In the genomic region with DNA sequence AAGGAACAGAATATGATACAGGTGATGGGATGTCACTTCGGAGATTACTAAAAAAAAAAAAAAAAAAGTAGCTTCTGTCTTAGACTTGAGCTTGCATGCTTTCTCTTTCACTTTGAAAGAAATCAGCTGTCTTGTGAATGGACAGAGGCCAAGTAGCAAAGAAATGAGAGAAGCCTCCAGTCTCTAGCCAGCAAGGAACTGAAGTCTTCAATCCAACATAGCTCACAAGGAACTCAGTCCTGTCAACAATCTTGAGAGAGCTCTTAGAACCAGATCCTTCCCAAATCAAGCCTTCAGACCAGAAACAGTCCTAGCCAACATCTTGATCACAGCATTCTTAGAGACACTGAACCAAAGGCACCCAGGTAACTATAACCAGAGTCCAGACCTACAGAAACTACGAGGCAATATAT, we compare ENCODE assay signal across 8 cellular contexts. TPM values are rescaled to one million over a fixed set of nuclear protein-coding genes. Genes with fewer than 3 reads are reported as not detected.
A peak's percentile ranks its signal among the peaks of the same experiment; 100 is the strongest.
DNase-seq lines count a peak whose midpoint lies in the region; ATAC-seq, FAIRE-seq and TF ChIP-seq lines count a peak whose summit lies in the region.

No MANE protein-coding gene starts in this region.

- H3K27ac ChIP-seq in keratinocyte (ENCODE audit: control insufficient read depth, insufficient read depth, low read length) (no peak overlapping the region), testis (no peak overlapping the region), PC-9 (no peak overlapping the region)

- intact Hi-C loops in testis (cut with DNase I; ENCODE audit: low total_unique reads) (loop anchor here (10.0 kb wide), 1 partner anchor 146 kb away; no protein-coding TSS in a partner anchor), PC-9 (cut with micrococcal nuclease; ENCODE audit: unreplicated experiment) (loop anchor here (10.0 kb wide), 1 partner anchor 216 kb away; a partner anchor contains a TSS)

- H4K20me1 ChIP-seq in keratinocyte (ENCODE audit: control insufficient read depth, extremely low read depth, insufficient read depth, low read length) (peaks cover 6% of the 10 kb centered on the region), PC-9 (ENCODE audit: insufficient read depth) (peaks cover 47% of the 10 kb centered on the region)

- H3K36me3 Mint-ChIP-seq in activated T-cell treated with anti-CD3 and anti-CD28 coated beads, Interleukin-2, amount 50 U/mL, for 72 hours (ENCODE audit: insufficient read depth in 2 of 2), result peaks cover 12 to 30% of the 10 kb centered on the region in 2 donors
- peaks cover 18 to 31% of the 10 kb centered on the region in 2 donors for H3K36me3 Mint-ChIP-seq in activated naive CD4-positive, alpha-beta T cell treated with anti-CD3 and anti-CD28 coated beads, Interleukin-2, amount 50 U/mL, for 72 hours

- no peaks in the 10 kb centered on the region for H3F3A ChIP-seq in PC-9 (ENCODE audit: insufficient read depth, low read depth)

- peaks cover 11% of the 10 kb centered on the region for H3K4me1 ChIP-seq in keratinocyte (ENCODE audit: control insufficient read depth, extremely low read depth, insufficient read depth, low read length)
- H3K4me1 ChIP-seq in testis, result peaks cover 30% of the 10 kb centered on the region
- peaks cover 18% of the 10 kb centered on the region; the same call in 1 of the 2 replicates for H3K4me1 ChIP-seq in PC-9 (replicated peaks; ENCODE audit: insufficient read depth)

- no peaks in the 10 kb centered on the region for H3K9me3 Mint-ChIP-seq in activated T-cell treated with anti-CD3 and anti-CD28 coated beads, Interleukin-2, amount 50 U/mL, for 72 hours
- H3K9me3 Mint-ChIP-seq in activated naive CD4-positive, alpha-beta T cell treated with anti-CD3 and anti-CD28 coated beads, Interleukin-2, amount 50 U/mL, for 72 hours, result peaks cover 0 to 1% of the 10 kb centered on the region in 2 donors

- H3K9me3 ChIP-seq in keratinocyte (ENCODE audit: control insufficient read depth, low read depth, low read length) (no peaks in the 10 kb centered on the region), testis (no peaks in the 10 kb centered on the region), PC-9 (ENCODE audit: insufficient read depth, low read depth) (no peaks in the 10 kb centered on the region)

- H3K4me3 Mint-ChIP-seq in activated T-cell treated with anti-CD3 and anti-CD28 coated beads, Interleukin-2, amount 50 U/mL, for 72 hours, result peak overlapping the region; percentile 73 to 99

- H3K9me2 ChIP-seq in PC-9 (ENCODE audit: insufficient read depth), result no peaks in the 10 kb centered on the region; the same call in 1 of the 2 replicates

- DNase-seq in activated T-cell treated with anti-CD3 and anti-CD28 coated beads, Interleukin-2, amount 50 U/mL, for 72 hours, result no peak
- DNase-seq in activated T-cell treated with anti-CD3 and anti-CD28 coated beads for 4 hours (no peak), keratinocyte (ENCODE audit: low read depth, low spot score) (no peak), testis (peak; percentile 29), PC-9 (no peak)
- no peak for DNase-seq in activated naive CD4-positive, alpha-beta T cell treated with anti-CD3 and anti-CD28 coated beads, Interleukin-2, amount 50 U/mL, for 72 hours (ENCODE audit: low spot score in 2 of 2)
- no peak for DNase-seq in activated CD4-positive, alpha-beta T cell treated with anti-CD3 and anti-CD28 coated beads for 1 hour

- H3K4me2 ChIP-seq in keratinocyte (ENCODE audit: control insufficient read depth, extremely low read depth, insufficient read depth, low read depth, low read length), result peak overlapping the region; percentile 41
- no peak overlapping the region for H3K4me2 ChIP-seq in PC-9

- no peak overlapping the region for H2AFZ ChIP-seq in keratinocyte (ENCODE audit: control insufficient read depth, low read length)
- H2AFZ ChIP-seq in PC-9, result no peak overlapping the region

- CTCF ChIA-PET in PC-9 (lab: Charles Lee), result interaction anchor here (0.6 kb wide), 1 partner anchor 124 kb away, joined by 4 read pairs; no protein-coding TSS in a partner anchor

- BruUV-seq in PC-9 (replicated peaks; lab: Mats Ljungman, UMichigan), result no TSS peak

- H3K9me1 ChIP-seq in keratinocyte (ENCODE audit: control insufficient read depth, extremely low read depth, insufficient read depth, low read length), result no peaks in the 10 kb centered on the region

- H3K79me2 ChIP-seq in keratinocyte (ENCODE audit: control insufficient read depth, insufficient read depth, low read length) (peaks cover 84% of the 10 kb centered on the region), PC-9 (ENCODE audit: low read depth) (peaks cover 87% of the 10 kb centered on the region)

- H3K27me3 ChIP-seq in keratinocyte (ENCODE audit: control insufficient read depth, extremely low read depth, insufficient read depth, low read length) (no peaks in the 10 kb centered on the region), testis (no peaks in the 10 kb centered on the region), PC-9 (ENCODE audit: insufficient read depth, low read depth) (no peaks in the 10 kb centered on the region)

- POLR2A ChIA-PET in PC-9 (lab: Charles Lee; ENCODE audit: unreplicated experiment), result no interaction called here

- H3K27ac Mint-ChIP-seq in activated T-cell treated with anti-CD3 and anti-CD28 coated beads, Interleukin-2, amount 50 U/mL, for 72 hours, result peak overlapping the region; percentile 99
- peak overlapping the region; percentile 89 to 92 for H3K27ac Mint-ChIP-seq in activated naive CD4-positive, alpha-beta T cell treated with anti-CD3 and anti-CD28 coated beads, Interleukin-2, amount 50 U/mL, for 72 hours

- peak; percentile 39 for FAIRE-seq in keratinocyte (lab: Jason Lieb, UNC)

- no peak overlapping the region for H3K4me3 ChIP-seq in keratinocyte (ENCODE audit: control insufficient read depth in 2 of 3, extremely low read depth in 1 of 3, insufficient read depth in 2 of 3, low read depth in 1 of 3, low read length in 3 of 3)
- H3K4me3 ChIP-seq in testis, result no peak overlapping the region
- H3K4me3 ChIP-seq in PC-9, result no peak overlapping the region

- 47 to 49% methylated on average over 2 of the region's 2 CpGs for WGBS in testis, 2 donors

- TF ChIP-seq CTCF in keratinocyte (optimal IDR thresholded peaks at IDR 0.05 in 1 of 3, IDR thresholded peaks at IDR 0.05 in 1 of 3, conservative IDR thresholded peaks at IDR 0.05 in 1 of 3; ENCODE audit: extremely low read depth in 1 of 3, insufficient read depth in 2 of 3, low read length in 3 of 3) (no peak), testis (IDR thresholded peaks at IDR 0.05) (no peak), PC-9 (conservative IDR thresholded peaks at IDR 0.05) (no peak)

- peaks cover 88% of the 10 kb centered on the region for H3K4me1 Mint-ChIP-seq in activated T-cell treated with anti-CD3 and anti-CD28 coated beads, Interleukin-2, amount 50 U/mL, for 72 hours (ENCODE audit: low read depth)

- no peak for TF ChIP-seq POLR2A in testis (IDR thresholded peaks at IDR 0.05)

- H3K9ac ChIP-seq in keratinocyte (ENCODE audit: control insufficient read depth, extremely low read depth, insufficient read depth, low read length), result no peak overlapping the region

- H3K27me3 Mint-ChIP-seq in activated T-cell treated with anti-CD3 and anti-CD28 coated beads, Interleukin-2, amount 50 U/mL, for 72 hours (ENCODE audit: low read depth), result no peaks in the 10 kb centered on the region

- ATAC-seq in activated T-cell treated with anti-CD3 and anti-CD28 coated beads, Interleukin-2, amount 50 U/mL, for 72 hours (replicated peaks in 1 of 2), result peak; percentile 62 to 66
- peak; percentile 63 for ATAC-seq in HG03045 (IDR thresholded peaks at IDR 0.05; ENCODE audit: unreplicated experiment)
- peak; percentile 45 to 48 for ATAC-seq in activated naive CD4-positive, alpha-beta T cell treated with anti-CD3 and anti-CD28 coated beads, Interleukin-2, amount 50 U/mL, for 72 hours

- dilution Hi-C loops in keratinocyte (cut with MboI; ENCODE audit: extremely low pct_ligation_motif_present, low sequenced_read_pairs), result no loop called here

- H3K36me3 ChIP-seq in keratinocyte (ENCODE audit: control insufficient read depth in 2 of 2, extremely low read depth in 1 of 2, insufficient read depth in 2 of 2, low read length in 2 of 2) (peaks cover 3 to 9% of the 10 kb centered on the region in 2 experiments), testis (ENCODE audit: low read depth, missing control alignments) (no peaks in the 10 kb centered on the region), PC-9 (ENCODE audit: low read depth) (peaks cover 37% of the 10 kb centered on the region)

RNA-seq across cellular contexts. Expression of a gene that starts 7.7 kb away (rescaled TPM):
- 100 to 1,000 TPM; 136 to 151 TPM for total RNA-seq in activated T-cell treated with anti-CD3 and anti-CD28 coated beads, Interleukin-2, amount 50 U/mL, for 72 hours
- 100 to 1,000 TPM in 1 of 2 donors, 10 to 100 TPM in 1; 82.1 to 107 TPM for total RNA-seq in activated naive CD4-positive, alpha-beta T cell treated with anti-CD3 and anti-CD28 coated beads, Interleukin-2, amount 50 U/mL, for 72 hours
- 27.6 to 75.4 TPM (median 46.1 TPM) in 3 replicates for polyA plus RNA-seq in keratinocyte
- polyA plus RNA-seq in keratinocyte (2011; ENCODE audit: low read depth), result 151 TPM
- 29.2 and 42.1 TPM in 2 replicates for polyA plus RNA-seq in keratinocyte (2011; cell fraction: cytosol; rRNA removed)
- 119 and 183 TPM in 2 replicates for polyA plus RNA-seq in keratinocyte (2011; cell fraction: nucleus; rRNA removed)
- 31.4 and 82.9 TPM in 2 replicates for polyA plus RNA-seq in keratinocyte (2012; ENCODE audit: low replicate concordance)
- polyA minus RNA-seq in keratinocyte, result 11.0 to 66.8 TPM (median 23.1 TPM) in 3 replicates
- 9.6 TPM for polyA minus RNA-seq in keratinocyte (2011; cell fraction: cytosol; rRNA and poly(A)+ RNA removed)
- 36.9 and 84.9 TPM in 2 replicates for polyA minus RNA-seq in keratinocyte (2011; cell fraction: nucleus; rRNA and poly(A)+ RNA removed)
- 100 to 1,000 TPM; 187 to 197 TPM for total RNA-seq in testis
- 56.4 TPM for polyA plus RNA-seq in testis (ENCODE audit: insufficient read depth, low read depth, low replicate concordance)
- 63.0 and 81.3 TPM in 2 replicates for total RNA-seq in PC-9 (2021)

RNA-seq across cellular contexts. Expression of a gene that starts 55.4 kb away (rescaled TPM):
- 10 to 100 TPM; 52.9 to 53.1 TPM for total RNA-seq in activated T-cell treated with anti-CD3 and anti-CD28 coated beads, Interleukin-2, amount 50 U/mL, for 72 hours
- 10 to 100 TPM; 53.1 to 62.9 TPM for total RNA-seq in activated naive CD4-positive, alpha-beta T cell treated with anti-CD3 and anti-CD28 coated beads, Interleukin-2, amount 50 U/mL, for 72 hours
- polyA plus RNA-seq in keratinocyte (3.7 to 6.9 TPM (median 5.8 TPM) in 3 replicates), testis (ENCODE audit: insufficient read depth, low read depth, low replicate concordance) (19.0 TPM)
- polyA plus RNA-seq in keratinocyte (2011; ENCODE audit: low read depth), result 24.2 TPM
- 2.7 and 6.1 TPM in 2 replicates for polyA plus RNA-seq in keratinocyte (2011; cell fraction: cytosol; rRNA removed)
- 8.2 and 10.0 TPM in 2 replicates for polyA plus RNA-seq in keratinocyte (2011; cell fraction: nucleus; rRNA removed)
- polyA plus RNA-seq in keratinocyte (2012; ENCODE audit: low replicate concordance), result 5.6 and 7.6 TPM in 2 replicates
- polyA minus RNA-seq in keratinocyte, result 2.3 to 19.1 TPM (median 6.5 TPM) in 3 replicates
- 5.8 TPM for polyA minus RNA-seq in keratinocyte (2011; cell fraction: cytosol; rRNA and poly(A)+ RNA removed)
- 13.0 and 22.7 TPM in 2 replicates for polyA minus RNA-seq in keratinocyte (2011; cell fraction: nucleus; rRNA and poly(A)+ RNA removed)
- total RNA-seq in testis (10 to 100 TPM; 46.3 to 52.4 TPM), PC-9 (2021) (37.1 and 37.6 TPM in 2 replicates)
